8 cellular contexts compared by ENCODE assay signal in the genomic region with DNA sequence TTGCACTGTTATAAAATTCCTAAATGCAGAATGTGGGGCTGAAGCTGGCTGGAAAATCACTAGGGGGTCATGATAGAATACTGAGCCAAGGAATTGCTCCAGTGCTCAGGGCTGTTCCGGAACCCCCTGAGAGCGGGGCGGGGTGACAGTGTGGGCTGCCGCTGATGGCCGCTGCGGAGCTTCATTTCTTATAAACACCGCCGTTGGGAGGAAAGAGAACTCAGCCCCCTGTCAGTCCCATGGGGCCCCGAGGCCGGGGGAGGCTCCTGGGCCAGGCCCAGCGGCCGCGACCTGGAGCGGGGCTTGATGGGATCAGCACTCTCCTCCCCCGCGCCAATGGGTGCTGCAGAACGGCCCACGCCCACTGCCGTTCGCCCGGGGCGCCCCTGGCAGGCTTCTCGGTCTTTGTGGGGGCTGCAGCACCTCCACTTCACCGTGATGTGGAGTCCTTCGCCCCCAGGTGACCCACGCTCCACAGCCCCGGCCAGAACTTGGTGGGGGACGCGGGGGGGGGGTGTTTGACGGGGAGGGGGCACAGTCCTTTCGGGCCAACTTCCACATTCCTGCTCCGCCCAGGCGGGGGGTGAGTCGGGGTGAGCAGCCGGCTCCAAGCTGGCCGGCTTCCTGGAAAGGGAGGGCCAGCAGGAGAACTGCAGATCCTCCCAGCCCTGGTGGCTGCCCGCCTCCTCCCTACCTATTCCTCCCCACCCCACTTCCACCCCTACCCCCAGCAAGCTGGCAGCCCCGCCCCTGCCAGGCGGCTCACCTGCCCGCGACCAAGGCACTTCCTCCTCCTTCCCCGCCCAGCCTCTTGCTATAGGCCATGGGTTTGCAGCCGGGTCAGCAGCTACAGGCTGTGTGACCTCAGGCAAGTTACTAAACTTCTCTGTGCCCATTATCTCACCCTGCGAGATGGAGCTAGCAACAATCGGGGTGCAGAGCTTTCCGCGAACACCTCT. TPM values are rescaled to one million over a fixed set of nuclear protein-coding genes. Genes with fewer than 3 reads are reported as not detected.
DNase-seq lines count a peak whose midpoint lies in the region; ATAC-seq and TF ChIP-seq lines count a peak whose summit lies in the region.

No MANE protein-coding gene starts in this region.

- no peaks in the 10 kb centered on the region for H3K9me3 Mint-ChIP-seq in activated T-helper 1 cell treated with anti-CD3 and anti-CD28 coated beads, Interleukin-12 subunit alpha, Interleukin-12 subunit beta, Interleukin-2, Interleukin-4 antibody, amounts not matched to agents 30 ng/mL and 10 ng/mL and 1 ng/mL, durations not matched to agents 14 hours and 24 hours and 36 hours
- no peaks in the 10 kb centered on the region for H3K9me3 Mint-ChIP-seq in naive thymus-derived CD4-positive, alpha-beta T cell

- in situ Hi-C loops in KBM-7 (cut with MboI; ENCODE audit: low pct_unique_long_range_greater_than_20kb, low sequenced_read_pairs) = no loop called here

- H3K27ac ChIP-seq in Peyer's patch = peak overlapping the region; percentile 93 to 99 (median 97)
- H3K27ac ChIP-seq in naive thymus-derived CD4-positive, alpha-beta T cell (ENCODE audit: low read depth, low read length) = peak overlapping the region; percentile 99

- H3K4me3 ChIP-seq in Peyer's patch = peak overlapping the region; percentile 57 to 74 (median 67)
- peak overlapping the region; percentile 91 for H3K4me3 ChIP-seq in naive thymus-derived CD4-positive, alpha-beta T cell (ENCODE audit: low read length)

- H3K36me3 Mint-ChIP-seq in activated T-helper 1 cell treated with anti-CD3 and anti-CD28 coated beads, Interleukin-12 subunit alpha, Interleukin-12 subunit beta, Interleukin-2, Interleukin-4 antibody, amounts not matched to agents 30 ng/mL and 10 ng/mL and 1 ng/mL, durations not matched to agents 14 hours and 24 hours and 36 hours (ENCODE audit: low read depth) = no peaks in the 10 kb centered on the region
- H3K36me3 Mint-ChIP-seq in naive thymus-derived CD4-positive, alpha-beta T cell = peaks cover 0 to 2% (median 0%) of the 10 kb centered on the region in 5 donors

- H3K4me3 Mint-ChIP-seq in activated T-helper 1 cell treated with anti-CD3 and anti-CD28 coated beads, Interleukin-12 subunit alpha, Interleukin-12 subunit beta, Interleukin-2, Interleukin-4 antibody, amounts not matched to agents 30 ng/mL and 10 ng/mL and 1 ng/mL, durations not matched to agents 14 hours and 24 hours and 36 hours = peak overlapping the region; percentile 93
- peak overlapping the region; percentile 86 to 99 (median 97) for H3K4me3 Mint-ChIP-seq in naive thymus-derived CD4-positive, alpha-beta T cell

- H3K4me1 ChIP-seq in Peyer's patch = peaks cover 15 to 67% (median 26%) of the 10 kb centered on the region in 4 donors
- H3K4me1 ChIP-seq in naive thymus-derived CD4-positive, alpha-beta T cell (ENCODE audit: control insufficient read depth in 2 of 2, insufficient read depth in 2 of 2, low read length in 2 of 2) = peaks cover 48 to 59% of the 10 kb centered on the region in 2 donors

- DNase-seq in DMS114 treated with DMSO at 0.1 percent for 48 hours (lab: John Stamatoyannopoulos, UW; ENCODE audit: unreplicated experiment) (peak; percentile 14), KBM-7 (peak; percentile 95), Peyer's patch (peak; percentile 96 to 97 (median 96)), fibroblast of gingiva (ENCODE audit: low read depth) (peak; percentile 96)
- DNase-seq in activated T-helper 1 cell treated with anti-CD3 and anti-CD28 coated beads, Interleukin-12 subunit alpha, Interleukin-12 subunit beta, Interleukin-2, Interleukin-4 antibody, amounts not matched to agents 30 ng/mL and 10 ng/mL and 1 ng/mL, durations not matched to agents 14 hours and 24 hours and 36 hours (ENCODE audit: low spot score) = peak; percentile 87
- peak; percentile 64 to 88 (median 83) for DNase-seq in naive thymus-derived CD4-positive, alpha-beta T cell
- peak; percentile 75 to 86 (median 80) for DNase-seq in stimulated activated naive CD4-positive, alpha-beta T cell (lab: John Stamatoyannopoulos, UW)

- peak overlapping the region; percentile 90 for H3K27ac Mint-ChIP-seq in activated T-helper 1 cell treated with anti-CD3 and anti-CD28 coated beads, Interleukin-12 subunit alpha, Interleukin-12 subunit beta, Interleukin-2, Interleukin-4 antibody, amounts not matched to agents 30 ng/mL and 10 ng/mL and 1 ng/mL, durations not matched to agents 14 hours and 24 hours and 36 hours
- peak overlapping the region; percentile 90 to 99 (median 97) for H3K27ac Mint-ChIP-seq in naive thymus-derived CD4-positive, alpha-beta T cell

- H3K4me1 Mint-ChIP-seq in activated T-helper 1 cell treated with anti-CD3 and anti-CD28 coated beads, Interleukin-12 subunit alpha, Interleukin-12 subunit beta, Interleukin-2, Interleukin-4 antibody, amounts not matched to agents 30 ng/mL and 10 ng/mL and 1 ng/mL, durations not matched to agents 14 hours and 24 hours and 36 hours (ENCODE audit: low read depth) = peaks cover 82% of the 10 kb centered on the region
- H3K4me1 Mint-ChIP-seq in naive thymus-derived CD4-positive, alpha-beta T cell = peaks cover 36 to 82% (median 70%) of the 10 kb centered on the region in 7 donors

- H3K27me3 Mint-ChIP-seq in activated T-helper 1 cell treated with anti-CD3 and anti-CD28 coated beads, Interleukin-12 subunit alpha, Interleukin-12 subunit beta, Interleukin-2, Interleukin-4 antibody, amounts not matched to agents 30 ng/mL and 10 ng/mL and 1 ng/mL, durations not matched to agents 14 hours and 24 hours and 36 hours (ENCODE audit: insufficient read depth) = peaks cover 1% of the 10 kb centered on the region
- no peaks in the 10 kb centered on the region for H3K27me3 Mint-ChIP-seq in naive thymus-derived CD4-positive, alpha-beta T cell

- CTCF ChIA-PET in naive thymus-derived CD4-positive, alpha-beta T cell (lab: Charles Lee) = interaction anchor here (0.7 to 8.4 kb wide), 14 partner anchors 10 to 324 kb away, joined by 3 to 243 read pairs (median 4); no protein-coding TSS in a partner anchor

- POLR2A ChIA-PET in naive thymus-derived CD4-positive, alpha-beta T cell (lab: Charles Lee) = interaction anchor here (0.8 to 17.6 kb wide), 28 partner anchors 9 to 468 kb away, joined by 3 to 268 read pairs (median 6); a partner anchor contains a TSS

- ATAC-seq in GM21576 (IDR thresholded peaks at IDR 0.05; ENCODE audit: unreplicated experiment) = peak; percentile 46
- ATAC-seq in naive thymus-derived CD4-positive, alpha-beta T cell = peak; percentile 82

- H3K27me3 ChIP-seq in Peyer's patch = no peaks in the 10 kb centered on the region
- no peaks in the 10 kb centered on the region for H3K27me3 ChIP-seq in naive thymus-derived CD4-positive, alpha-beta T cell (ENCODE audit: control insufficient read depth in 2 of 2, insufficient read depth in 2 of 2, low read length in 2 of 2)

- intact Hi-C loops in activated T-helper 1 cell treated with anti-CD3 and anti-CD28 coated beads, Interleukin-12 subunit alpha, Interleukin-12 subunit beta, Interleukin-2, Interleukin-4 antibody, amounts not matched to agents 30 ng/mL and 10 ng/mL and 1 ng/mL, durations not matched to agents 14 hours and 24 hours and 36 hours (cut with micrococcal nuclease) = loop anchor here (1.0 to 5.0 kb wide), 11 partner anchors 29 to 861 kb away; a partner anchor contains a TSS
- intact Hi-C loops in naive thymus-derived CD4-positive, alpha-beta T cell (cut with micrococcal nuclease) = loop anchor here (1.0 to 10.0 kb wide), 12 partner anchors 71 to 1879 kb away; a partner anchor contains a TSS

- peak; percentile 26 to 40 for TF ChIP-seq POLR2A in Peyer's patch (IDR thresholded peaks at IDR 0.05)

- peak in 1 of 6 experiments; percentile 17 for TF ChIP-seq CTCF in Peyer's patch (IDR thresholded peaks at IDR 0.05)

- no peaks in the 10 kb centered on the region for H3K9me3 ChIP-seq in Peyer's patch
- H3K9me3 ChIP-seq in naive thymus-derived CD4-positive, alpha-beta T cell (ENCODE audit: control insufficient read depth in 2 of 3, low read length in 3 of 3) = no peaks in the 10 kb centered on the region

- H3K36me3 ChIP-seq in Peyer's patch = no peaks in the 10 kb centered on the region
- H3K36me3 ChIP-seq in naive thymus-derived CD4-positive, alpha-beta T cell (ENCODE audit: control insufficient read depth in 2 of 3, insufficient read depth in 3 of 3, low read length in 3 of 3) = no peaks in the 10 kb centered on the region

RNA-seq across cellular contexts. Expression of a gene that starts 5.4 kb away (rescaled TPM):
- 100 to 1,000 TPM in 3 of 4 donors, 10 to 100 TPM in 1; 92.7 to 152 (median 122) TPM for total RNA-seq in Peyer's patch
- total RNA-seq in activated T-helper 1 cell treated with anti-CD3 and anti-CD28 coated beads, Interleukin-12 subunit alpha, Interleukin-12 subunit beta, Interleukin-2, Interleukin-4 antibody, amounts not matched to agents 30 ng/mL and 10 ng/mL and 1 ng/mL, durations not matched to agents 14 hours and 24 hours and 36 hours = 190 and 198 TPM in 2 replicates
- total RNA-seq in naive thymus-derived CD4-positive, alpha-beta T cell = 100 to 1,000 TPM; 118 to 632 (median 549) TPM
- polyA plus RNA-seq in naive thymus-derived CD4-positive, alpha-beta T cell = 100 to 1,000 TPM; 148 to 174 TPM

RNA-seq across cellular contexts. Expression of a gene that starts 47.4 kb away (rescaled TPM):
- total RNA-seq in Peyer's patch = not detected
- 1.5 and 2.2 TPM in 2 replicates for total RNA-seq in activated T-helper 1 cell treated with anti-CD3 and anti-CD28 coated beads, Interleukin-12 subunit alpha, Interleukin-12 subunit beta, Interleukin-2, Interleukin-4 antibody, amounts not matched to agents 30 ng/mL and 10 ng/mL and 1 ng/mL, durations not matched to agents 14 hours and 24 hours and 36 hours
- 1 to 10 TPM in 1 of 5 experiments, not detected in 4; 1.2 TPM for total RNA-seq in naive thymus-derived CD4-positive, alpha-beta T cell
- not detected for polyA plus RNA-seq in naive thymus-derived CD4-positive, alpha-beta T cell

Comparison
In these comparisons a context has a peak if more than half of its experiments do, and no peak if none do; other contexts are left out.
1. Peak in every context shown above with its lines: DNase-seq, ATAC-seq, H3K4me3 ChIP-seq and H3K27ac ChIP-seq.
2. DNase-seq: peak in every context shown above with its lines; median percentile 96 in Peyer's patch; 96 in fibroblast of gingiva; 95 in KBM-7; 87 in activated T-helper 1 cell treated with anti-CD3 and anti-CD28 coated beads, Interleukin-12 subunit alpha, Interleukin-12 subunit beta, Interleukin-2, Interleukin-4 antibody, amounts not matched to agents 30 ng/mL and 10 ng/mL and 1 ng/mL, durations not matched to agents 14 hours and 24 hours and 36 hours; 83 in naive thymus-derived CD4-positive, alpha-beta T cell; 80 in stimulated activated naive CD4-positive, alpha-beta T cell; 14 in DMS114 treated with DMSO at 0.1 percent for 48 hours.